Comparison of ENCODE assay signal across 8 cellular contexts in genomic region chr20:33862709-33863403, GRCh38. TPM values are rescaled to one million over a fixed set of nuclear protein-coding genes. Genes with fewer than 3 reads are reported as not detected.
DNase-seq lines count a peak whose midpoint lies in the region; ATAC-seq and TF ChIP-seq lines count a peak whose summit lies in the region.

No MANE protein-coding gene starts in this region.

- DNase-seq in BE2C (peak; percentile 87), H7 (peak; percentile 97), RKO (ENCODE audit: low spot score) (peak; percentile 73), heart right ventricle (peak; percentile 46 to 47), pulmonary artery endothelial cell (ENCODE audit: low read depth, low spot score) (peak; percentile 8), NCI-H510A (lab: John Stamatoyannopoulos, UW) (no peak)
- peak; percentile 53 for DNase-seq in activated naive CD4-positive, alpha-beta T cell treated with anti-CD3 and anti-CD28 coated beads, Interleukin-2, amount 50 U/mL, for 16 hours

- H3K27ac ChIP-seq in heart right ventricle = no peak overlapping the region

- intact Hi-C loops in heart right ventricle (cut with DNase I) = loop anchor here in 8 of 10 donors (1.0 to 10.0 kb wide), 9 partner anchors 204 to 266 kb away; no protein-coding TSS in a partner anchor

- ATAC-seq in heart right ventricle (peak; percentile 67 to 85 (median 78)), HG03520 (IDR thresholded peaks at IDR 0.05; ENCODE audit: unreplicated experiment) (no peak)

- H3K9me3 ChIP-seq in BE2C (no peaks in the 10 kb centered on the region), heart right ventricle (no peaks in the 10 kb centered on the region)

- H3K36me3 ChIP-seq in BE2C (no peaks in the 10 kb centered on the region), H7 (replicated peaks; ENCODE audit: control insufficient read depth, insufficient read depth, low read length) (no peaks in the 10 kb centered on the region), heart right ventricle (peaks cover 0 to 5% (median 0%) of the 10 kb centered on the region in 9 donors)

- H3K27me3 ChIP-seq in BE2C (no peaks in the 10 kb centered on the region), H7 (ENCODE audit: control insufficient read depth, insufficient read depth, low read length) (no peaks in the 10 kb centered on the region), heart right ventricle (no peaks in the 10 kb centered on the region)

- TF ChIP-seq CTCF in BE2C (IDR thresholded peaks at IDR 0.05; ENCODE audit: low read depth, low read length) (peak; percentile 83), heart right ventricle (IDR thresholded peaks at IDR 0.05) (peak; percentile 39 to 84 (median 70))

- peaks cover 24% of the 10 kb centered on the region for H3K4me1 ChIP-seq in BE2C
- peaks cover 2 to 29% (median 21%) of the 10 kb centered on the region in 9 donors for H3K4me1 ChIP-seq in heart right ventricle

- H3K4me3 ChIP-seq in BE2C (ENCODE audit: low read depth, low read length) = peak overlapping the region; percentile 41
- peak overlapping the region; percentile 44 for H3K4me3 ChIP-seq in H7 (ENCODE audit: insufficient read depth, low read depth, low read length)
- H3K4me3 ChIP-seq in heart right ventricle = peak overlapping the region in 6 of 10 donors; percentile 10 to 27 (median 18)

- WGBS in heart right ventricle, 2 donors = 20 to 23% methylated on average over 31 to 32 of the region's 32 CpGs

RNA-seq across cellular contexts. Expression of gene CHMP4B, which starts 51.7 kb away (rescaled TPM):
- 132 TPM for polyA plus RNA-seq in BE2C (2012; ENCODE audit: insufficient read depth, insufficient read length, low read depth)
- 31.8 and 33.6 TPM in 2 replicates for total RNA-seq in H7 (2014; rRNA removed; shearing (Covaris generic))
- total RNA-seq in heart right ventricle = 100 to 1,000 TPM in 6 of 10 donors, 10 to 100 TPM in 4; 88.3 to 137 (median 103) TPM
- polyA plus RNA-seq in heart right ventricle = 100 to 1,000 TPM in 1 of 2 donors, 10 to 100 TPM in 1; 87.5 to 246 TPM
- 48.8 and 52.8 TPM in 2 replicates for total RNA-seq in pulmonary artery endothelial cell
